Comparison of ENCODE assay signal across 23 cellular contexts in the genomic region with DNA sequence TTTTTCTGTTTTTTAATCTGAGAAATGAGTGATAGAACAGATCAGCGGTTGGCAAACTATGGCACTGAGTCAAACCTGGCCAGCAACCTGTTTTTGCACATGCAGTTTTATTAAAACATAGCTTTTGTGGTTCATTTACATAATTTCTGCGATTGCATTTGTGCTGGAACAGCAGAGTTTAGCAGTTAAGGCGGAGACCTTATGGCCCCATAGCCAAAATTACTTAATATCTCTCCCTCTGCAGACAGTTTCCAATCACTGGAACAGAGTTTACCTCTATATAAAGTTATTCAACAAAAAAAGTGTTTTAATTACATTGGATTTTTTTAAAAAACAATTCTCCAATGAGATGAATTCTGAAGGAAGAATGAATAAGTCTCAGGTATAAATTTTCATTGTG.
"Had no signal": no experiment of that assay in that cellular context is flagged by ENCODE, and none has a peak within 500 bp of the region (broad histone marks: within the 10 kb centered on the region; RNA-seq: fewer than 3 reads in every experiment).

No MANE protein-coding gene starts in this region.

- H3K4me3 ChIP-seq: adrenal gland, SK-N-MC had no signal

- FAIRE-seq: colon had no signal

- H3K4me1 ChIP-seq: adrenal gland had no signal

- H3K9me3 Mint-ChIP-seq: activated CD8-positive, alpha-beta T cell treated with anti-CD3 and anti-CD28 coated beads for 36 hours; activated naive CD8-positive, alpha-beta T cell treated with anti-CD3 and anti-CD28 coated beads, Interleukin-2, amount 10 ng/mL, durations not matched to agents 7 days and 5 days had no signal

- H3K36me3 Mint-ChIP-seq: activated naive CD8-positive, alpha-beta T cell treated with anti-CD3 and anti-CD28 coated beads, Interleukin-2, amount 10 ng/mL, durations not matched to agents 7 days and 5 days had no signal

- H3K4me3 Mint-ChIP-seq: activated CD4-positive, alpha-beta T cell treated with anti-CD3 and anti-CD28 coated beads for 36 hours; activated CD8-positive, alpha-beta T cell treated with anti-CD3 and anti-CD28 coated beads for 36 hours; activated naive CD8-positive, alpha-beta T cell treated with anti-CD3 and anti-CD28 coated beads, Interleukin-2, amount 10 ng/mL, durations not matched to agents 7 days and 5 days; T-helper 17 cell had no signal

- H3K27me3 Mint-ChIP-seq: activated CD4-positive, alpha-beta T cell treated with anti-CD3 and anti-CD28 coated beads for 36 hours had no signal

- DNase-seq: activated CD4-positive, alpha-beta T cell treated with anti-CD3 and anti-CD28 coated beads for 36 hours; activated CD8-positive, alpha-beta memory T cell treated with anti-CD3 and anti-CD28 coated beads, Interleukin-2, amount 50 U/mL, for 4 hours; activated CD8-positive, alpha-beta T cell treated with anti-CD3 and anti-CD28 coated beads for 36 hours; activated naive CD4-positive, alpha-beta T cell treated with anti-CD3 and anti-CD28 coated beads, Interleukin-2, amount 50 U/mL, for 16 hours; activated naive CD8-positive, alpha-beta T cell treated with anti-CD3 and anti-CD28 coated beads, Interleukin-2, amount 10 ng/mL, durations not matched to agents 7 days and 5 days; adrenal gland; anterior cingulate cortex; cerebellar nuclear complex; KBM-7; NCI-H1105 treated with DMSO at 0.1 percent for 48 hours; NCI-H1436 treated with DMSO at 0.1 percent for 48 hours; NCI-H187; NCI-H2081; NCI-H446; NCI-H524; RPMI8226; T-helper 17 cell; T-helper 9 cell; WERI-Rb-1 had no signal

- H3K36me3 ChIP-seq: adrenal gland, WERI-Rb-1 had no signal

- H3K4me1 Mint-ChIP-seq: activated CD4-positive, alpha-beta T cell treated with anti-CD3 and anti-CD28 coated beads for 36 hours; activated naive CD8-positive, alpha-beta T cell treated with anti-CD3 and anti-CD28 coated beads, Interleukin-2, amount 10 ng/mL, durations not matched to agents 7 days and 5 days; T-helper 17 cell had no signal

- H3K9me3 ChIP-seq: adrenal gland had no signal

- ATAC-seq: activated CD4-positive, alpha-beta T cell treated with anti-CD3 and anti-CD28 coated beads for 36 hours; activated CD8-positive, alpha-beta T cell treated with anti-CD3 and anti-CD28 coated beads for 36 hours; Panc1; Right ventricle myocardium inferior; T-helper 17 cell had no signal

- H3K27ac ChIP-seq: adrenal gland, SK-N-MC, WERI-Rb-1 had no signal

- H3K27ac Mint-ChIP-seq: activated CD4-positive, alpha-beta T cell treated with anti-CD3 and anti-CD28 coated beads for 36 hours; activated CD8-positive, alpha-beta T cell treated with anti-CD3 and anti-CD28 coated beads for 36 hours; activated naive CD8-positive, alpha-beta T cell treated with anti-CD3 and anti-CD28 coated beads, Interleukin-2, amount 10 ng/mL, durations not matched to agents 7 days and 5 days; T-helper 17 cell had no signal

- H3K27me3 ChIP-seq: adrenal gland had no signal
